Comparison of ENCODE assay signal across 8 cellular contexts in genomic region chr22:46734830-46735453, GRCh38. TPM values are rescaled to one million over a fixed set of nuclear protein-coding genes. Genes with fewer than 3 reads are reported as not detected.
A peak's percentile ranks its signal among the peaks of the same experiment; 100 is the strongest.
DNase-seq lines count a peak whose midpoint lies in the region; ATAC-seq, FAIRE-seq and TF ChIP-seq lines count a peak whose summit lies in the region.

No MANE protein-coding gene starts in this region.

- CTCF ChIA-PET in RWPE1 (lab: Yijun Ruan, JAX) = no interaction called here

- WGBS in liver = 10% methylated on average over 12 of the region's 12 CpGs

- TF ChIP-seq CTCF in RWPE1 (conservative IDR thresholded peaks at IDR 0.05; ENCODE audit: low read depth) (no peak), liver (IDR thresholded peaks at IDR 0.05; ENCODE audit: low read depth, low read length, missing input control) (no peak)

- peak; percentile 97 for FAIRE-seq in GM18507 (lab: Jason Lieb, UNC)

- peak overlapping the region; percentile 96 for H3K27ac ChIP-seq in RWPE1
- H3K27ac ChIP-seq in liver (ENCODE audit: low read depth in 1 of 2, low read length in 2 of 2) = peak overlapping the region; percentile 88 to 89

- peak overlapping the region in 1 of 2 donors; percentile 50 for H3K9ac ChIP-seq in liver (ENCODE audit: low read depth in 1 of 2, low read length in 2 of 2)

- POLR2A ChIA-PET in RWPE1 (lab: Yijun Ruan, JAX; ENCODE audit: low non-redundant PET) = no interaction called here

- TF ChIP-seq RAD21 in liver (IDR thresholded peaks at IDR 0.05) = peak in 1 of 2 donors; percentile 12

- H3K9me3 ChIP-seq in liver (ENCODE audit: control insufficient read depth in 4 of 4, low read length in 3 of 4) = no peaks in the 10 kb centered on the region

- no peaks in the 10 kb centered on the region for H3K27me3 ChIP-seq in liver (ENCODE audit: control insufficient read depth in 4 of 4, insufficient read depth in 4 of 4, low read length in 3 of 4)

- no peak overlapping the region for H3K4me3 ChIP-seq in liver (ENCODE audit: low read depth in 1 of 3, low read length in 3 of 3)

- DNase-seq in GM18507 (ENCODE audit: extremely low spot score, insufficient read length, low read depth) (no peak), RWPE1 (ENCODE audit: low spot score) (no peak), mucosa of gallbladder (ENCODE audit: low spot score) (no peak)
- DNase-seq in activated gamma-delta T cell treated with anti-CD3 and anti-CD28 coated beads, Interleukin-2, amount 50 U/mL, for 16 hours (ENCODE audit: low read depth) = peak; percentile 48
- peak; percentile 68 for DNase-seq in stimulated activated naive CD4-positive, alpha-beta T cell treated with Interleukin-2 at 50 U/mL for 16 hours (lab: John Stamatoyannopoulos, UW)

- H3K36me3 ChIP-seq in liver (ENCODE audit: control insufficient read depth in 4 of 4, insufficient read depth in 3 of 4, low read depth in 1 of 4, low read length in 3 of 4) = no peaks in the 10 kb centered on the region

- ATAC-seq in GM18909 (IDR thresholded peaks at IDR 0.05; ENCODE audit: poor library complexity, unreplicated experiment) (no peak), HG02981 (IDR thresholded peaks at IDR 0.05; ENCODE audit: unreplicated experiment) (no peak)

- H3K4me1 ChIP-seq in liver (ENCODE audit: control insufficient read depth in 4 of 4, insufficient read depth in 4 of 4, low read length in 3 of 4) = peaks cover 20 to 78% (median 60%) of the 10 kb centered on the region in 4 donors

TF ChIP-seq in liver, 16 proteins besides CTCF, POLR2A, EP300 and RAD21:
- TF ChIP-seq RXRA (IDR thresholded peaks at IDR 0.05) (peak; percentile 61 to 85), SP1 (IDR thresholded peaks at IDR 0.05) (peak; percentile 37)
- TF ChIP-seq, protein P1, sequence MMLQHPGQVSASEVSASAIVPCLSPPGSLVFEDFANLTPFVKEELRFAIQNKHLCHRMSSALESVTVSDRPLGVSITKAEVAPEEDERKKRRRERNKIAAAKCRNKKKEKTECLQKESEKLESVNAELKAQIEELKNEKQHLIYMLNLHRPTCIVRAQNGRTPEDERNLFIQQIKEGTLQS (IDR thresholded peaks at IDR 0.05) = no peak

RNA-seq across cellular contexts. Expression of gene CERK, which starts 3.1 kb away (rescaled TPM):
- total RNA-seq in liver (10 to 100 TPM in 1 of 2 donors, 1 to 10 TPM in 1; 9.6 to 24.3 TPM), mucosa of gallbladder (41.8 TPM)
- 10 to 100 TPM in 1 of 2 donors, 1 to 10 TPM in 1; 7.9 to 10.7 TPM for polyA plus RNA-seq in liver

RNA-seq across cellular contexts. Expression of gene TBC1D22A, which starts 27.5 kb away (rescaled TPM):
- 10 to 100 TPM in 1 of 2 donors, 1 to 10 TPM in 1; 8.3 to 12.4 TPM for total RNA-seq in liver
- polyA plus RNA-seq in liver = 1 to 10 TPM; 4.1 to 8.5 TPM
- 33.0 TPM for total RNA-seq in mucosa of gallbladder

Comparison
In these comparisons a context has a peak if more than half of its experiments do, and no peak if none do; other contexts are left out.
1. DNase-seq: peak in activated gamma-delta T cell treated with anti-CD3 and anti-CD28 coated beads, Interleukin-2, amount 50 U/mL, for 16 hours (single experiment) and stimulated activated naive CD4-positive, alpha-beta T cell treated with Interleukin-2 at 50 U/mL for 16 hours (single experiment); none in GM18507 (single experiment), RWPE1 (single experiment) and mucosa of gallbladder (single experiment).